8 cellular contexts compared by ENCODE assay signal in genomic region chr3:129278970-129279906, GRCh38. TPM values are rescaled to one million over a fixed set of nuclear protein-coding genes. Genes with fewer than 3 reads are reported as not detected.
DNase-seq lines count a peak whose midpoint lies in the region; ATAC-seq and TF ChIP-seq lines count a peak whose summit lies in the region.

No MANE protein-coding gene starts in this region.

- TF ChIP-seq CTCF in dorsolateral prefrontal cortex (IDR thresholded peaks at IDR 0.05 in 54 of 56, conservative IDR thresholded peaks at IDR 0.05 in 2 of 56; ENCODE audit: low read depth in 1 of 56, partially characterized antibody in 56 of 56) (peak in 5 of 56 donors; percentile 6 to 18 (median 7)), lung (IDR thresholded peaks at IDR 0.05; ENCODE audit: control extremely low read depth, extremely low read depth) (no peak)

- peaks cover 0 to 7% of the 10 kb centered on the region in 2 donors for H3K4me1 ChIP-seq in lung (ENCODE audit: control insufficient read depth in 2 of 2, insufficient read depth in 2 of 2, low read length in 2 of 2)

- H3K27ac ChIP-seq in dorsolateral prefrontal cortex, result peak overlapping the region in 58 of 59 donors; percentile 22 to 96 (median 90)
- H3K27ac ChIP-seq in lung (ENCODE audit: low read depth in 1 of 2, low read length in 1 of 2), result peak overlapping the region; percentile 91 to 97

- H3K36me3 ChIP-seq in MG63, result peaks cover 55% of the 10 kb centered on the region
- peaks cover 11 to 19% of the 10 kb centered on the region in 2 donors for H3K36me3 ChIP-seq in lung (ENCODE audit: control insufficient read depth in 2 of 2, insufficient read depth in 2 of 2, low read length in 2 of 2)

- peak; percentile 9 for ATAC-seq in lung (ENCODE audit: insufficient read depth, low FRiP score)
- ATAC-seq in GM21526 (IDR thresholded peaks at IDR 0.05; ENCODE audit: low FRiP score, unreplicated experiment), result no peak

- intact Hi-C loops in dorsolateral prefrontal cortex (cut with DNase I), result loop anchor here (1.0 to 2.0 kb wide), 3 partner anchors 30 to 38 kb away; partner anchors contain the start of gene COPG1 (in 1 of the 2)

- H3K9me3 ChIP-seq in MG63, result no peaks in the 10 kb centered on the region
- no peaks in the 10 kb centered on the region for H3K9me3 ChIP-seq in lung (ENCODE audit: control insufficient read depth in 2 of 2, insufficient read depth in 1 of 2, low read length in 1 of 2)

- H3K27me3 ChIP-seq in MG63 (no peaks in the 10 kb centered on the region), dorsolateral prefrontal cortex (no peaks in the 10 kb centered on the region), lung (ENCODE audit: control insufficient read depth, insufficient read depth) (no peaks in the 10 kb centered on the region)

- H3K4me3 ChIP-seq in MG63 (peak overlapping the region; percentile 79), dorsolateral prefrontal cortex (peak overlapping the region; percentile 50 to 97 (median 89)), lung (peak overlapping the region; percentile 68)

- WGBS in lung, 2 donors, result 0 to 1% methylated on average over 44 to 82 of the region's 82 CpGs

- DNase-seq in NCI-H510A treated with DMSO at 0.1 percent for 48 hours (lab: John Stamatoyannopoulos, UW), result peak; percentile 48
- DNase-seq in NCI-H510A (lab: John Stamatoyannopoulos, UW), result no peak
- DNase-seq in MG63, result peak; percentile 14
- DNase-seq in activated CD4-positive, alpha-beta T cell treated with anti-CD3 and anti-CD28 coated beads for 48 hours, result peak; percentile 78
- peak in 5 of 10 donors; percentile 12 to 48 (median 34) for DNase-seq in dorsolateral prefrontal cortex
- peak; percentile 33 for DNase-seq in lung (ENCODE audit: low spot score)
- peak; percentile 43 for DNase-seq in stimulated activated CD8-positive, alpha-beta memory T cell treated with anti-CD3 and anti-CD28 coated beads, Interleukin-12 subunit alpha, Interleukin-12 subunit beta, amount 100 ng/mL, for 4 hours (ENCODE audit: low read depth)

RNA-seq across cellular contexts. Expression of gene HMCES, which starts 0.6 kb away (rescaled TPM):
- 59.9 and 81.0 TPM in 2 replicates for total RNA-seq in MG63 (2014; rRNA removed; shearing (Covaris generic); ENCODE audit: low replicate concordance)
- 10 to 100 TPM; 31.9 to 85.5 (median 48.3) TPM for total RNA-seq in dorsolateral prefrontal cortex
- 10 to 100 TPM; 33.7 to 35.6 TPM for total RNA-seq in lung
- 10 to 100 TPM; 23.2 to 36.6 TPM for polyA plus RNA-seq in lung

RNA-seq across cellular contexts. Expression of gene COPG1, which starts 29.8 kb away (rescaled TPM):
- total RNA-seq in MG63 (2014; rRNA removed; shearing (Covaris generic); ENCODE audit: low replicate concordance), result 116 and 146 TPM in 2 replicates
- total RNA-seq in dorsolateral prefrontal cortex (100 to 1,000 TPM in 108 of 120 experiments, 10 to 100 TPM in 12; 64.7 to 179 (median 137) TPM), lung (100 to 1,000 TPM; 163 to 234 TPM)
- polyA plus RNA-seq in lung, result 100 to 1,000 TPM; 126 to 129 TPM
